In genomic region chr15:55290361-55291057, GRCh38 we compare ENCODE assay signal across 8 cellular contexts. TPM values are rescaled to one million over a fixed set of nuclear protein-coding genes. Genes with fewer than 3 reads are reported as not detected.
DNase-seq lines count a peak whose midpoint lies in the region; ATAC-seq and TF ChIP-seq lines count a peak whose summit lies in the region.

No MANE protein-coding gene starts in this region.

- ATAC-seq in GM19372 (IDR thresholded peaks at IDR 0.05; ENCODE audit: low read depth, unreplicated experiment) (peak; percentile 68), HG03469 (IDR thresholded peaks at IDR 0.05; ENCODE audit: unreplicated experiment) (peak; percentile 49), right lobe of liver (peak; percentile 82 to 89 (median 84))

- no peaks in the 10 kb centered on the region for H3K27me3 ChIP-seq in right lobe of liver

- H3K36me3 ChIP-seq in right lobe of liver = no peaks in the 10 kb centered on the region

- TF ChIP-seq POLR2A in right lobe of liver (IDR thresholded peaks at IDR 0.05) = no peak

- TF ChIP-seq CTCF in C4-2B (conservative IDR thresholded peaks at IDR 0.05) (peak; percentile 96), right lobe of liver (IDR thresholded peaks at IDR 0.05) (peak; percentile 84 to 96 (median 92))

- peaks cover 0 to 16% (median 3%) of the 10 kb centered on the region in 4 donors for H3K4me1 ChIP-seq in right lobe of liver

- no peaks in the 10 kb centered on the region for H3K9me3 ChIP-seq in right lobe of liver

- intact Hi-C loops in right lobe of liver (cut with DNase I) = no loop called here

- WGBS in right lobe of liver (ENCODE audit: insufficient coverage, low coverage, low lambda C conversion rate, missing lambda C conversion rate) = 10% methylated on average over 23 of the region's 23 CpGs

- peak overlapping the region; percentile 72 for H3K27ac ChIP-seq in C4-2B
- H3K27ac ChIP-seq in right lobe of liver = peak overlapping the region; percentile 77 to 95 (median 93)

- DNase-seq in NCI-H524 treated with DMSO at 0.1 percent for 48 hours (lab: John Stamatoyannopoulos, UW) (peak; percentile 58), dermis blood vessel endothelial cell (peak; percentile 90), right lobe of liver (peak; percentile 85 to 88 (median 88))
- DNase-seq in activated CD4-positive, alpha-beta T cell treated with anti-CD3 and anti-CD28 coated beads, Interleukin-2, amount 50 U/mL, for 24 hours (ENCODE audit: low read depth in 1 of 2, low spot score in 1 of 2) = peak; percentile 68 to 78
- peak; percentile 89 for DNase-seq in stimulated activated CD4-positive, alpha-beta T cell treated with anti-CD3 and anti-CD28 coated beads, Interleukin-4, amount 100 ng/mL, for 24 hours

- peak overlapping the region; percentile 85 to 92 (median 85) for H3K4me3 ChIP-seq in right lobe of liver

RNA-seq across cellular contexts. Expression of gene RAB27A, which starts 0.9 kb away (rescaled TPM):
- total RNA-seq in dermis blood vessel endothelial cell = 12.3 and 27.4 TPM in 2 replicates
- total RNA-seq in right lobe of liver = 10 to 100 TPM; 15.9 to 41.4 (median 21.0) TPM

RNA-seq across cellular contexts. Expression of gene PIGBOS1, which starts 28.4 kb away (rescaled TPM):
- total RNA-seq in dermis blood vessel endothelial cell (7.3 and 13.3 TPM in 2 replicates), right lobe of liver (10 to 100 TPM in 2 of 6 experiments, 1 to 10 TPM in 4; 4.2 to 36.1 (median 5.8) TPM)

RNA-seq across cellular contexts. Expression of gene PIGB, which starts 28.5 kb away (rescaled TPM):
- total RNA-seq in dermis blood vessel endothelial cell = 12.6 and 15.4 TPM in 2 replicates
- total RNA-seq in right lobe of liver = 10 to 100 TPM in 1 of 6 experiments, 1 to 10 TPM in 5; 5.1 to 10.0 (median 6.5) TPM

Comparison
In these comparisons a context has a peak if more than half of its experiments do, and no peak if none do; other contexts are left out.
1. Peak in every context shown above with its lines: DNase-seq, ATAC-seq, H3K4me3 ChIP-seq and H3K27ac ChIP-seq.